Comparison of ENCODE assay signal across 8 cellular contexts in genomic region chr5:79613571-79613970, GRCh38. TPM values are rescaled to one million over a fixed set of nuclear protein-coding genes. Genes with fewer than 3 reads are reported as not detected.
DNase-seq lines count a peak whose midpoint lies in the region; ATAC-seq, FAIRE-seq and TF ChIP-seq lines count a peak whose summit lies in the region.

No MANE protein-coding gene starts in this region.

- peaks cover 19% of the 10 kb centered on the region for H3K36me3 ChIP-seq in CD4-positive, alpha-beta memory T cell (ENCODE audit: insufficient read depth, low read length)
- H3K36me3 ChIP-seq in H1 (ENCODE audit: control insufficient read depth in 2 of 4, insufficient read depth in 4 of 4, low read length in 3 of 4) (peaks cover 0 to 14% (median 4%) of the 10 kb centered on the region in 4 experiments; a peak in 2 of 8 replicates), neuronal stem cell (replicated peaks in 1 of 2; ENCODE audit: control insufficient read depth in 2 of 2, insufficient read depth in 2 of 2, low read length in 2 of 2) (peaks cover 2 to 41% of the 10 kb centered on the region in 2 donors)

- H3K79me1 ChIP-seq in H1 (ENCODE audit: low read depth, low read length) (no peaks in the 10 kb centered on the region; the same call in 1 of the 2 replicates), neuronal stem cell (ENCODE audit: low read depth, low read length) (peaks cover 2% of the 10 kb centered on the region)

- H2BK5ac ChIP-seq in H1 (ENCODE audit: low read depth, low read length): no peak overlapping the region
- no peak overlapping the region for H2BK5ac ChIP-seq in neuronal stem cell (ENCODE audit: low read length)

- H4K5ac ChIP-seq in H1 (ENCODE audit: insufficient read length, low read depth, low read length): no peak overlapping the region

- DNase-seq in CD4-positive, alpha-beta memory T cell: no peak
- DNase-seq in NCI-H69 (lab: John Stamatoyannopoulos, UW) (peak; percentile 4), H1 (ENCODE audit: low read depth in 1 of 2, low spot score in 2 of 2) (no peak), neuronal stem cell (ENCODE audit: low spot score) (no peak), NCI-H1048 (lab: John Stamatoyannopoulos, UW) (no peak)

- H2BK12ac ChIP-seq in H1 (ENCODE audit: low read depth, low read length) (no peak overlapping the region), neuronal stem cell (ENCODE audit: low read length) (no peak overlapping the region)

- H2AK5ac ChIP-seq in H1 (ENCODE audit: low read depth, low read length) (no peak overlapping the region), neuronal stem cell (ENCODE audit: low read depth, low read length) (no peak overlapping the region)

- H3K23me2 ChIP-seq in H1 (ENCODE audit: low read depth, low read length): peaks cover 2% of the 10 kb centered on the region; the same call in 1 of the 2 replicates

- peak overlapping the region; percentile 96 for H3K27ac ChIP-seq in CD4-positive, alpha-beta memory T cell (ENCODE audit: low read depth, low read length)
- H3K27ac ChIP-seq in H1 (ENCODE audit: low read depth, low read length) (no peak overlapping the region), neuronal stem cell (replicated peaks; ENCODE audit: low read length) (no peak overlapping the region)

- CTCF ChIA-PET in CD4-positive, alpha-beta memory T cell (lab: Charles Lee; ENCODE audit: partially characterized antibody): interaction anchor here (1.8 to 2.0 kb wide), 2 partner anchors 8 to 44 kb away, joined by 4 to 6 read pairs; no protein-coding TSS in a partner anchor
- CTCF ChIA-PET in H1 (lab: Charles Lee; ENCODE audit: partially characterized antibody): no interaction called here

- peaks cover 27 to 61% (median 41%) of the 10 kb centered on the region in 4 donors for H3K4me1 Mint-ChIP-seq in CD4-positive, alpha-beta memory T cell

- peaks cover 0 to 12% (median 8%) of the 10 kb centered on the region in 8 donors for H3K9me3 Mint-ChIP-seq in CD4-positive, alpha-beta memory T cell

- ATAC-seq in HG03097 (IDR thresholded peaks at IDR 0.05; ENCODE audit: low FRiP score, unreplicated experiment) (no peak), GM18520 (IDR thresholded peaks at IDR 0.05; ENCODE audit: unreplicated experiment) (no peak), HG03460 (IDR thresholded peaks at IDR 0.05; ENCODE audit: unreplicated experiment) (no peak)

- H3K18ac ChIP-seq in H1 (ENCODE audit: extremely low read depth, low read length) (no peak overlapping the region), neuronal stem cell (ENCODE audit: low read length) (no peak overlapping the region)

- intact Hi-C loops in CD4-positive, alpha-beta memory T cell (cut with micrococcal nuclease): loop anchor here (2.0 to 10.0 kb wide), 6 partner anchors 101 to 1691 kb away; partner anchors contain the start of genes AP3B1, DHFR, HOMER1 and JMY

- no peak for TF ChIP-seq POLR2A in H1 (IDR thresholded peaks at IDR 0.05; ENCODE audit: control extremely low read depth in 1 of 2, low read depth in 2 of 2, low read length in 2 of 2)

- TF ChIP-seq RAD21 in H1 (IDR thresholded peaks at IDR 0.05 in 1 of 2, conservative IDR thresholded peaks at IDR 0.05 in 1 of 2; ENCODE audit: low read depth in 2 of 2, low read length in 2 of 2): no peak

- no peak for FAIRE-seq in H1 (lab: Jason Lieb, UNC)

- H4K8ac ChIP-seq in H1 (ENCODE audit: extremely low read depth, insufficient read depth, low read length) (no peak overlapping the region), neuronal stem cell (ENCODE audit: low read depth, low read length) (no peak overlapping the region)

- peaks cover 0 to 4% of the 10 kb centered on the region in 2 donors for H3K27me3 Mint-ChIP-seq in CD4-positive, alpha-beta memory T cell

- peak overlapping the region in 6 of 7 donors; percentile 23 to 98 (median 58) for H3K27ac Mint-ChIP-seq in CD4-positive, alpha-beta memory T cell

- H3K56ac ChIP-seq in H1 (replicated peaks; ENCODE audit: insufficient read length, low read depth, low read length): no peak overlapping the region

- no peak overlapping the region for H2BK15ac ChIP-seq in H1 (ENCODE audit: low read length)
- H2BK15ac ChIP-seq in neuronal stem cell (ENCODE audit: low read length): no peak overlapping the region

- no peak for TF ChIP-seq CTCF in H1 (IDR thresholded peaks at IDR 0.05; ENCODE audit: control extremely low read depth in 1 of 3, insufficient read depth in 1 of 3, low read depth in 1 of 3, low read length in 3 of 3)

- peak overlapping the region; percentile 67 to 94 for H3K4me3 ChIP-seq in CD4-positive, alpha-beta memory T cell (ENCODE audit: low read length in 2 of 2)
- H3K4me3 ChIP-seq in H1 (ENCODE audit: extremely low read depth in 1 of 4, insufficient read depth in 2 of 4, low read depth in 3 of 4, low read length in 4 of 4) (peak overlapping the region; percentile 83 to 97 (median 90)), neuronal stem cell (ENCODE audit: low read length in 2 of 2) (peak overlapping the region in 1 of 2 donors; percentile 99)

- H2BK120ac ChIP-seq in H1 (replicated peaks; ENCODE audit: low read depth, low read length) (no peak overlapping the region), neuronal stem cell (ENCODE audit: low read depth, low read length) (no peak overlapping the region)

- H4K20me1 ChIP-seq in H1 (replicated peaks in 1 of 2; ENCODE audit: control insufficient read depth in 1 of 2, insufficient read depth in 2 of 2, low read length in 2 of 2): no peaks in the 10 kb centered on the region

- no peak overlapping the region for H3K23ac ChIP-seq in H1 (ENCODE audit: insufficient read length)
- H3K23ac ChIP-seq in neuronal stem cell (ENCODE audit: low read depth, low read length, poor library complexity): no peak overlapping the region

- H2AFZ ChIP-seq in H1 (ENCODE audit: low read length) (no peak overlapping the region), neuronal stem cell (ENCODE audit: low read length) (no peak overlapping the region)

- no peaks in the 10 kb centered on the region for H3K9me3 ChIP-seq in CD4-positive, alpha-beta memory T cell (ENCODE audit: control insufficient read depth in 1 of 2, low read length in 2 of 2)
- H3K9me3 ChIP-seq in H1 (ENCODE audit: insufficient read depth in 2 of 2, low read depth in 1 of 2, low read length in 1 of 2): peaks cover 2 to 3% of the 10 kb centered on the region in 2 experiments; a peak in 2 of 4 replicates
- peaks cover 0 to 31% of the 10 kb centered on the region in 2 donors for H3K9me3 ChIP-seq in neuronal stem cell (replicated peaks in 1 of 2; ENCODE audit: control insufficient read depth in 2 of 2, insufficient read depth in 1 of 2, low read depth in 1 of 2, low read length in 2 of 2)

- H4K91ac ChIP-seq in H1 (replicated peaks; ENCODE audit: insufficient read length, low read length): no peak overlapping the region
- H4K91ac ChIP-seq in neuronal stem cell (ENCODE audit: low read depth, low read length, poor library complexity): no peak overlapping the region

- H3K79me2 ChIP-seq in H1 (ENCODE audit: control insufficient read depth in 1 of 2, insufficient read depth in 2 of 2, low read length in 2 of 2): peaks cover 3 to 58% of the 10 kb centered on the region in 2 experiments

- 76% methylated on average over 3 of the region's 3 CpGs; no CpG with 5 or more reads in 1 of the 2 experiments for WGBS in H1 (ENCODE audit: extremely low coverage in 1 of 2, insufficient coverage in 1 of 2, insufficient read length in 1 of 2, insufficient replicate concordance in 2 of 2, low coverage in 1 of 2, low lambda C conversion rate in 2 of 2, missing lambda C conversion rate in 1 of 2), 2 experiments
- WGBS in neuronal stem cell (ENCODE audit: extremely low coverage in 2 of 2, insufficient read length in 2 of 2, insufficient replicate concordance in 1 of 2), 2 donors: 100% methylated on average over 1 of the region's 3 CpGs; no CpG with 5 or more reads in 1 of the 2 donors

- H3K4ac ChIP-seq in H1 (replicated peaks; ENCODE audit: insufficient read length, low read depth, low read length): no peak overlapping the region
- no peak overlapping the region for H3K4ac ChIP-seq in neuronal stem cell (ENCODE audit: low read length)

- H3K27me3 ChIP-seq in CD4-positive, alpha-beta memory T cell (ENCODE audit: insufficient read depth, low read length): no peaks in the 10 kb centered on the region
- no peaks in the 10 kb centered on the region for H3K27me3 ChIP-seq in H1 (replicated peaks in 1 of 4; ENCODE audit: control insufficient read depth in 3 of 4, extremely low read depth in 1 of 4, insufficient read depth in 3 of 4, low read length in 3 of 4)
- H3K27me3 ChIP-seq in neuronal stem cell (ENCODE audit: control insufficient read depth in 3 of 3, insufficient read depth in 3 of 3, low read depth in 1 of 3, low read length in 3 of 3): no peaks in the 10 kb centered on the region

- H3K9ac ChIP-seq in H1 (replicated peaks in 1 of 4; ENCODE audit: extremely low read depth in 1 of 4, low read depth in 3 of 4, low read length in 3 of 4) (peak overlapping the region in 1 of 4 experiments; percentile 1; a peak in 2 of 7 replicates), neuronal stem cell (ENCODE audit: low read depth, low read length, poor library complexity) (no peak overlapping the region)

- H3K4me2 ChIP-seq in H1 (ENCODE audit: insufficient read depth in 1 of 2, low read depth in 2 of 2, low read length in 2 of 2) (peak overlapping the region; percentile 68 to 69), neuronal stem cell (ENCODE audit: insufficient read depth, low read length, poor library complexity, severe bottlenecking) (peak overlapping the region; percentile 25)

- peak overlapping the region; percentile 94 to 100 (median 99) for H3K4me3 Mint-ChIP-seq in CD4-positive, alpha-beta memory T cell

- TF ChIP-seq EP300 in H1 (IDR thresholded peaks at IDR 0.05; ENCODE audit: borderline replicate concordance in 1 of 2, low read depth in 2 of 2, low read length in 2 of 2): no peak

- no peak overlapping the region for H3K14ac ChIP-seq in H1 (ENCODE audit: insufficient read length)
- H3K14ac ChIP-seq in neuronal stem cell (ENCODE audit: low read length): no peak overlapping the region

- H2BK20ac ChIP-seq in H1 (ENCODE audit: low read length): no peak overlapping the region

- POLR2A ChIA-PET in CD4-positive, alpha-beta memory T cell (lab: Charles Lee; ENCODE audit: partially characterized antibody): interaction anchor here (2.1 kb wide), 1 partner anchor 100 kb away, joined by 10 read pairs; the partner anchor contains the start of gene HOMER1
- POLR2A ChIA-PET in H1 (lab: Charles Lee; ENCODE audit: partially characterized antibody): interaction anchor here (2.4 kb wide), 1 partner anchor 100 kb away, joined by 15 read pairs; the partner anchor contains the start of gene HOMER1

- H3K4me1 ChIP-seq in CD4-positive, alpha-beta memory T cell (ENCODE audit: insufficient read depth, low read length): peaks cover 37% of the 10 kb centered on the region
- H3K4me1 ChIP-seq in H1 (replicated peaks in 1 of 4; ENCODE audit: control insufficient read depth in 3 of 4, insufficient read depth in 4 of 4, low read length in 3 of 4) (peaks cover 0 to 5% (median 0%) of the 10 kb centered on the region in 4 experiments; a peak in 2 of 7 replicates), neuronal stem cell (ENCODE audit: control insufficient read depth in 2 of 2, insufficient read depth in 1 of 2, low read depth in 1 of 2, low read length in 2 of 2) (peaks cover 0 to 8% of the 10 kb centered on the region in 2 donors)

- H3K36me3 Mint-ChIP-seq in CD4-positive, alpha-beta memory T cell: peaks cover 32 to 48% of the 10 kb centered on the region in 2 donors

RNA-seq across cellular contexts. Expression of gene TENT2, which starts 1.3 kb away (rescaled TPM):
- total RNA-seq in CD4-positive, alpha-beta memory T cell: 100 to 1,000 TPM; 103 to 112 TPM
- polyA plus RNA-seq in CD4-positive, alpha-beta memory T cell: 10 to 100 TPM; 53.4 to 61.7 TPM
- total RNA-seq in H1 (2021; fragmentation: NEBNext Ultra II Directional; extraction: Animal tissue kit (Norgen Biotek cat#: 25700)): 39.0 and 41.6 TPM in 2 replicates
- polyA plus RNA-seq in H1 (2011; rRNA removed): 14.4 and 21.4 TPM in 2 replicates
- polyA plus RNA-seq in H1 (2011; cell fraction: cytosol; rRNA removed): 19.1 TPM
- 13.6 TPM for polyA plus RNA-seq in H1 (2011; cell fraction: nucleus; rRNA removed)
- 13.3 to 28.2 TPM (median 17.4 TPM) in 4 replicates for polyA plus RNA-seq in H1 (2012, experiment 1 of 2)
- polyA plus RNA-seq in H1 (2012, experiment 2 of 2): 1.8 TPM
- polyA plus RNA-seq in H1 (2013, experiment 1 of 2): 19.3 TPM
- polyA plus RNA-seq in H1 (2013, experiment 2 of 2): 19.1 TPM
- polyA minus RNA-seq in H1 (2011; rRNA and poly(A)+ RNA removed): 41.9 and 63.2 TPM in 2 replicates
- polyA minus RNA-seq in H1 (2011; cell fraction: cytosol; rRNA and poly(A)+ RNA removed): 24.5 TPM
- polyA minus RNA-seq in H1 (2011; cell fraction: nucleus; rRNA and poly(A)+ RNA removed): 66.5 TPM
- 25.1 TPM for polyA plus RNA-seq in neuronal stem cell (2013, experiment 1 of 2)
- 25.4 TPM for polyA plus RNA-seq in neuronal stem cell (2013, experiment 2 of 2)
